In the genomic region with DNA sequence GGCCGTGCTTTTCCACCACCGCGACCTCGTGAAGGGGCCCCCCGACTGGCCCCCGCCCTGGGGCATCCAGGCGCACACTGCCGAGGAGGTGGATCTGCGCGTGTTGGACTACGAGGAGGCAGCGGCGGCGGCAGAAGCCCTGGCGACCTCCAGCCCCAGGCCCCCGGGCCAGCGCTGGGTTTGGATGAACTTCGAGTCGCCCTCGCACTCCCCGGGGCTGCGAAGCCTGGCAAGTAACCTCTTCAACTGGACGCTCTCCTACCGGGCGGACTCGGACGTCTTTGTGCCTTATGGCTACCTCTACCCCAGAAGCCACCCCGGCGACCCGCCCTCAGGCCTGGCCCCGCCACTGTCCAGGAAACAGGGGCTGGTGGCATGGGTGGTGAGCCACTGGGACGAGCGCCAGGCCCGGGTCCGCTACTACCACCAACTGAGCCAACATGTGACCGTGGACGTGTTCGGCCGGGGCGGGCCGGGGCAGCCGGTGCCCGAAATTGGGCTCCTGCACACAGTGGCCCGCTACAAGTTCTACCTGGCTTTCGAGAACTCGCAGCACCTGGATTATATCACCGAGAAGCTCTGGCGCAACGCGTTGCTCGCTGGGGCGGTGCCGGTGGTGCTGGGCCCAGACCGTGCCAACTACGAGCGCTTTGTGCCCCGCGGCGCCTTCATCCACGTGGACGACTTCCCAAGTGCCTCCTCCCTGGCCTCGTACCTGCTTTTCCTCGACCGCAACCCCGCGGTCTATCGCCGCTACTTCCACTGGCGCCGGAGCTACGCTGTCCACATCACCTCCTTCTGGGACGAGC, we compare ENCODE assay signal across 9 cellular contexts. TPM values are rescaled to one million over a fixed set of nuclear protein-coding genes. Genes with fewer than 3 reads are reported as not detected.
DNase-seq lines count a peak whose midpoint lies in the region; ATAC-seq and TF ChIP-seq lines count a peak whose summit lies in the region.
"Had no signal": no experiment of that assay in that cellular context is flagged by ENCODE, and none has a peak within 500 bp of the region (broad histone marks: within the 10 kb centered on the region; RNA-seq: fewer than 3 reads in every experiment).

No MANE protein-coding gene starts in this region.

- H3K27me3 ChIP-seq in right lobe of liver (no peaks in the 10 kb centered on the region), thymus (ENCODE audit: control insufficient read depth, insufficient read depth) (no peaks in the 10 kb centered on the region)

- peaks cover 10 to 19% (median 18%) of the 10 kb centered on the region in 3 donors for H3K4me1 Mint-ChIP-seq in IgD-negative memory B cell

- peak overlapping the region; percentile 67 for H3K4me3 ChIP-seq in AG10803 (ENCODE audit: low read length)
- peak overlapping the region; percentile 57 to 65 for H3K4me3 ChIP-seq in cardiac fibroblast (replicated peaks in 1 of 2; ENCODE audit: low read depth in 2 of 2, low read length in 2 of 2)
- H3K4me3 ChIP-seq in right lobe of liver, result peak overlapping the region; percentile 61 to 73 (median 65)
- peak overlapping the region; percentile 89 for H3K4me3 ChIP-seq in thymus (ENCODE audit: low read length)

- H3K36me3 Mint-ChIP-seq in IgD-negative memory B cell, result no peaks in the 10 kb centered on the region

- WGBS in right lobe of liver (ENCODE audit: insufficient coverage, low coverage, low lambda C conversion rate, missing lambda C conversion rate), result 68% methylated on average over 14 of the region's 72 CpGs
- WGBS in thymus, result 72% methylated on average over 72 of the region's 72 CpGs

- H3K4me1 ChIP-seq in right lobe of liver (no peaks in the 10 kb centered on the region), thymus (ENCODE audit: control insufficient read depth, insufficient read depth, low read length) (peaks cover 13% of the 10 kb centered on the region)

- no peak for ATAC-seq in right lobe of liver

- no peaks in the 10 kb centered on the region for H3K9me3 Mint-ChIP-seq in IgD-negative memory B cell

- DNase-seq in AG10803 (ENCODE audit: low read depth), result peak; percentile 40
- DNase-seq in cardiac fibroblast (ENCODE audit: low read depth in 2 of 2), result no peak
- DNase-seq in right lobe of liver, result peak; percentile 41 to 70 (median 55)
- no peak for DNase-seq in HUDEP-2 (lab: John Stamatoyannopoulos, UW; ENCODE audit: unreplicated experiment in 76 of 76)
- DNase-seq in stimulated activated CD4-positive, alpha-beta T cell treated with anti-CD3 and anti-CD28 coated beads, Interleukin-4, amount 100 ng/mL, for 1 hour, result no peak
- no peak for DNase-seq in NCI-H748 (lab: John Stamatoyannopoulos, UW; ENCODE audit: unreplicated experiment)

- H3K9me3 ChIP-seq in right lobe of liver, result no peaks in the 10 kb centered on the region
- no peaks in the 10 kb centered on the region for H3K9me3 ChIP-seq in thymus (ENCODE audit: control insufficient read depth)

- no peak for TF ChIP-seq POLR2A in right lobe of liver (IDR thresholded peaks at IDR 0.05)

- no peaks in the 10 kb centered on the region for H3K36me3 ChIP-seq in right lobe of liver
- no peaks in the 10 kb centered on the region for H3K36me3 ChIP-seq in thymus (ENCODE audit: control insufficient read depth, insufficient read depth)

- peak overlapping the region in 1 of 3 donors; percentile 62 for H3K27ac Mint-ChIP-seq in IgD-negative memory B cell

- intact Hi-C loops in right lobe of liver (cut with DNase I), result no loop called here

- no peak for TF ChIP-seq CTCF in AG10803 (conservative IDR thresholded peaks at IDR 0.05; ENCODE audit: low read length)
- no peak for TF ChIP-seq CTCF in cardiac fibroblast (IDR thresholded peaks at IDR 0.05; ENCODE audit: low read depth, low read length)
- TF ChIP-seq CTCF in right lobe of liver (IDR thresholded peaks at IDR 0.05), result no peak

- H3K27ac ChIP-seq in right lobe of liver, result peak overlapping the region; percentile 86 to 95 (median 88)
- H3K27ac ChIP-seq in thymus (ENCODE audit: low read depth), result peak overlapping the region; percentile 53

- no peaks in the 10 kb centered on the region for H3K27me3 Mint-ChIP-seq in IgD-negative memory B cell

- H3K4me3 Mint-ChIP-seq in IgD-negative memory B cell, result peak overlapping the region; percentile 42 to 91 (median 77)

RNA-seq across cellular contexts. Expression of a gene that starts 1.3 kb away (rescaled TPM):
- polyA plus RNA-seq in IgD-negative memory B cell (0.61 TPM), thymus (4.3 TPM)
- total RNA-seq in right lobe of liver, result 1 to 10 TPM in 5 of 6 experiments, under 1 TPM in 1; 0.90 to 3.1 (median 2.0) TPM

RNA-seq across cellular contexts. Expression of a gene that starts 22.1 kb away (rescaled TPM):
- polyA plus RNA-seq in IgD-negative memory B cell (0.28 TPM), thymus (10.9 TPM)
- under 1 TPM; 0.12 to 0.71 (median 0.51) TPM for total RNA-seq in right lobe of liver

RNA-seq across cellular contexts. Expression of a gene that starts 32.8 kb away (rescaled TPM):
- polyA plus RNA-seq in IgD-negative memory B cell (not detected), thymus (not detected)
- 1 to 10 TPM in 1 of 6 experiments, under 1 TPM in 1, not detected in 4; 0.40 to 1.7 TPM for total RNA-seq in right lobe of liver
- total RNA-seq: dermis microvascular lymphatic vessel endothelial cell had no signal

RNA-seq across cellular contexts. Expression of a gene that starts 51.3 kb away (rescaled TPM):
- polyA plus RNA-seq in IgD-negative memory B cell (32.8 TPM), thymus (41.0 TPM)
- total RNA-seq in right lobe of liver, result 1 to 10 TPM; 4.4 to 6.6 (median 5.1) TPM

RNA-seq across cellular contexts. Expression of a gene that starts 51.4 kb away (rescaled TPM):
- polyA plus RNA-seq in IgD-negative memory B cell, result 15.5 TPM
- 1 to 10 TPM; 4.5 to 7.7 (median 5.0) TPM for total RNA-seq in right lobe of liver
- polyA plus RNA-seq in thymus, result 11.7 TPM

Comparison
In these comparisons a context has a peak if more than half of its experiments do, and no peak if none do; other contexts are left out.
1. DNase-seq: peak in AG10803 (single experiment) and right lobe of liver (3 of 3); none in cardiac fibroblast (0 of 2), HUDEP-2 (0 of 76), stimulated activated CD4-positive, alpha-beta T cell treated with anti-CD3 and anti-CD28 coated beads, Interleukin-4, amount 100 ng/mL, for 1 hour (single experiment) and NCI-H748 (single experiment).
2. Peak in every context shown above with its lines, with median percentiles within 50 percentile points of each other: H3K4me3 ChIP-seq.